Comparison of ENCODE assay signal across 1 cellular context in genomic region chr3:48084929-48085328, GRCh38.
TF ChIP-seq lines count a peak whose summit lies in the region.

No MANE protein-coding gene starts in this region.

TF ChIP-seq in K562, 482 proteins besides CTCF, POLR2A, EP300 and RAD21 (continued from another document):
- TF ChIP-seq, protein P1, sequence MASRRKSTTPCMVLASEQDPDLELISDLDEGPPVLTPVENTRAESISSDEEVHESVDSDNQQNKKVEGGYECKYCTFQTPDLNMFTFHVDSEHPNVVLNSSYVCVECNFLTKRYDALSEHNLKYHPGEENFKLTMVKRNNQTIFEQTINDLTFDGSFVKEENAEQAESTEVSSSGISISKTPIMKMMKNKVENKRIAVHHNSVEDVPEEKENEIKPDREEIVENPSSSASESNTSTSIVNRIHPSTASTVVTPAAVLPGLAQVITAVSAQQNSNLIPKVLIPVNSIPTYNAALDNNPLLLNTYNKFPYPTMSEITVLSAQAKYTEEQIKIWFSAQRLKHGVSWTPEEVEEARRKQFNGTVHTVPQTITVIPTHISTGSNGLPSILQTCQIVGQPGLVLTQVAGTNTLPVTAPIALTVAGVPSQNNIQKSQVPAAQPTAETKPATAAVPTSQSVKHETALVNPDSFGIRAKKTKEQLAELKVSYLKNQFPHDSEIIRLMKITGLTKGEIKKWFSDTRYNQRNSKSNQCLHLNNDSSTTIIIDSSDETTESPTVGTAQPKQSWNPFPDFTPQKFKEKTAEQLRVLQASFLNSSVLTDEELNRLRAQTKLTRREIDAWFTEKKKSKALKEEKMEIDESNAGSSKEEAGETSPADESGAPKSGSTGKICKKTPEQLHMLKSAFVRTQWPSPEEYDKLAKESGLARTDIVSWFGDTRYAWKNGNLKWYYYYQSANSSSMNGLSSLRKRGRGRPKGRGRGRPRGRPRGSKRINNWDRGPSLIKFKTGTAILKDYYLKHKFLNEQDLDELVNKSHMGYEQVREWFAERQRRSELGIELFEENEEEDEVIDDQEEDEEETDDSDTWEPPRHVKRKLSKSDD (conservative IDR thresholded peaks at IDR 0.05; ENCODE audit: low read length): no peak
- TF ChIP-seq ZNF407 (IDR thresholded peaks at IDR 0.05; ENCODE audit: low read depth): no peak
- TF ChIP-seq ZNF354B (CRISPR knock-in tag; IDR thresholded peaks at IDR 0.05): no peak
- no peak for TF ChIP-seq ZBTB9 (CRISPR knock-in tag; IDR thresholded peaks at IDR 0.05)
- no peak for TF ChIP-seq TEAD4 (IDR thresholded peaks at IDR 0.05; ENCODE audit: low read length)
- TF ChIP-seq TEAD4 (CRISPR knock-in tag; IDR thresholded peaks at IDR 0.05; ENCODE audit: borderline replicate concordance): no peak
- TF ChIP-seq RBM14 (IDR thresholded peaks at IDR 0.05; ENCODE audit: borderline replicate concordance, insufficient read depth, low read depth, low read length): no peak
- no peak for TF ChIP-seq ZNF134 (CRISPR knock-in tag; conservative IDR thresholded peaks at IDR 0.05)
- TF ChIP-seq ZFP36 (IDR thresholded peaks at IDR 0.05; ENCODE audit: low read depth, low read length, partially characterized antibody): no peak
- no peak for TF ChIP-seq NCOR1 (IDR thresholded peaks at IDR 0.05)
